24 cellular contexts compared by ENCODE assay signal in genomic region chr2:72961853-72962468, GRCh38. TPM values are rescaled to one million over a fixed set of nuclear protein-coding genes. Genes with fewer than 3 reads are reported as not detected.
"Had no signal": no experiment of that assay in that cellular context is flagged by ENCODE, and none has a peak within 500 bp of the region (broad histone marks: within the 10 kb centered on the region; RNA-seq: fewer than 3 reads in every experiment).

No MANE protein-coding gene starts in this region.

- H3K27ac ChIP-seq: foreskin keratinocyte, lower lobe of right lung, neural progenitor cell, transverse colon, vagina, VCaP had no signal

- H3K4me1 ChIP-seq: foreskin keratinocyte, lower lobe of right lung, transverse colon, vagina had no signal

- H3K36me3 ChIP-seq: lower lobe of right lung, neural progenitor cell, transverse colon, vagina had no signal

- H3K27me3 ChIP-seq: foreskin keratinocyte, neural progenitor cell, transverse colon, vagina had no signal

- ATAC-seq: activated CD4-positive, CD25-positive, alpha-beta regulatory T cell treated with anti-CD3 and anti-CD28 coated beads, Interleukin-2, amount 50 U/mL, for 24 hours; foreskin keratinocyte; left lobe of liver; lower lobe of right lung; naive thymus-derived CD8-positive, alpha-beta T cell; stimulated activated naive B cell treated with anti-CD40 and anti-IgM and Interleukin-4, amounts not matched to agents 10 μg/mL and 1 μg/mL and 100 μg/mL, for 72 hours had no signal

- H3K9ac ChIP-seq: neural progenitor cell had no signal

- H3K9me3 ChIP-seq: lower lobe of right lung, transverse colon, vagina had no signal

- H3K4me3 ChIP-seq: lower lobe of right lung, neural progenitor cell, transverse colon, vagina had no signal

- DNase-seq: activated CD4-positive, alpha-beta memory T cell treated with anti-CD3 and anti-CD28 coated beads, Interleukin-2, amount 10 ng/mL, durations not matched to agents 7 days and 5 days; activated CD4-positive, alpha-beta T cell treated with anti-CD3 and anti-CD28 coated beads, Interleukin-2, amount 10 ng/mL, durations not matched to agents 24 days and 14 days; activated effector memory CD4-positive, alpha-beta T cell treated with anti-CD3 and anti-CD28 coated beads, Interleukin-2, amount 50 U/mL, for 16 hours; activated naive CD4-positive, alpha-beta T cell treated with anti-CD3 and anti-CD28 coated beads, Interleukin-2, amount 10 ng/mL, durations not matched to agents 7 days and 5 days; anterior cingulate cortex; effector CD4-positive, alpha-beta T cell; erythroblast; foreskin keratinocyte; lower lobe of right lung; naive thymus-derived CD8-positive, alpha-beta T cell; retina; stimulated activated CD4-positive, alpha-beta T cell treated with anti-CD3 and anti-CD28 coated beads, Interleukin-2, amount 100 ng/mL, for 48 hours; stimulated activated CD8-positive, alpha-beta memory T cell treated with anti-CD3 and anti-CD28 coated beads, Interleukin-4, amount 100 ng/mL, for 48 hours; stimulated activated naive B cell treated with anti-CD40 and anti-IgM and Interleukin-4, amounts not matched to agents 10 μg/mL and 1 μg/mL and 100 μg/mL, for 72 hours; transverse colon had no signal

RNA-seq across cellular contexts. Expression of gene EMX1, which starts 44.6 kb away (rescaled TPM):
- total RNA-seq: activated CD4-positive, alpha-beta memory T cell treated with anti-CD3 and anti-CD28 coated beads, Interleukin-2, amount 10 ng/mL, durations not matched to agents 7 days and 5 days; activated CD4-positive, alpha-beta T cell treated with anti-CD3 and anti-CD28 coated beads, Interleukin-2, amount 10 ng/mL, durations not matched to agents 24 days and 14 days; cardiac septum; foreskin keratinocyte; glomerular endothelial cell; lower lobe of right lung; mesothelial cell of epicardium; naive thymus-derived CD8-positive, alpha-beta T cell; osteocyte; vagina had no signal
- polyA plus RNA-seq: foreskin keratinocyte; naive thymus-derived CD8-positive, alpha-beta T cell had no signal
